ENCODE assay signal across 9 cellular contexts in genomic region chr5:157271740-157272271, GRCh38. TPM values are rescaled to one million over a fixed set of nuclear protein-coding genes. Genes with fewer than 3 reads are reported as not detected.
DNase-seq lines count a peak whose midpoint lies in the region; ATAC-seq and TF ChIP-seq lines count a peak whose summit lies in the region.
"Had no signal": no experiment of that assay in that cellular context is flagged by ENCODE, and none has a peak within 500 bp of the region (broad histone marks: within the 10 kb centered on the region; RNA-seq: fewer than 3 reads in every experiment).

No MANE protein-coding gene starts in this region.

- peak overlapping the region; percentile 84 for H3K27ac ChIP-seq in naive thymus-derived CD4-positive, alpha-beta T cell (ENCODE audit: low read depth, low read length)

- no peaks in the 10 kb centered on the region for H3K27me3 Mint-ChIP-seq in naive thymus-derived CD4-positive, alpha-beta T cell

- peak; percentile 100 for DNase-seq in NAMALWA (ENCODE audit: low spot score)
- DNase-seq in activated T-cell treated with anti-CD3 and anti-CD28 coated beads for 48 hours (ENCODE audit: low read depth), result peak; percentile 79
- peak; percentile 63 to 94 (median 91) for DNase-seq in naive thymus-derived CD4-positive, alpha-beta T cell
- DNase-seq in NCI-H446 treated with DMSO at 0.1 percent for 48 hours (lab: John Stamatoyannopoulos, UW), result no peak
- DNase-seq in SK-N-DZ (ENCODE audit: low spot score), result no peak
- DNase-seq in inferior parietal cortex (ENCODE audit: extremely low spot score), result no peak

- H3K9me3 Mint-ChIP-seq in naive thymus-derived CD4-positive, alpha-beta T cell, result peaks cover 0 to 3% (median 0%) of the 10 kb centered on the region in 11 donors

- POLR2A ChIA-PET in naive thymus-derived CD4-positive, alpha-beta T cell (lab: Charles Lee), result interaction anchor here (0.6 to 5.3 kb wide), 36 partner anchors 9 to 129 kb away, joined by 3 to 56 read pairs (median 7); partner anchors contain the start of genes ITK and MED7

- peaks cover 0 to 60% (median 26%) of the 10 kb centered on the region in 5 donors for H3K36me3 Mint-ChIP-seq in naive thymus-derived CD4-positive, alpha-beta T cell

- peak overlapping the region; percentile 37 for H3K4me3 ChIP-seq in naive thymus-derived CD4-positive, alpha-beta T cell (ENCODE audit: low read length)

- H3K4me3 Mint-ChIP-seq in naive thymus-derived CD4-positive, alpha-beta T cell, result peak overlapping the region; percentile 71 to 95 (median 84)

- peaks cover 76 to 78% of the 10 kb centered on the region in 2 donors for H3K4me1 ChIP-seq in naive thymus-derived CD4-positive, alpha-beta T cell (ENCODE audit: control insufficient read depth in 2 of 2, insufficient read depth in 2 of 2, low read length in 2 of 2)

- H3K9me3 ChIP-seq in naive thymus-derived CD4-positive, alpha-beta T cell (ENCODE audit: control insufficient read depth in 2 of 3, low read length in 3 of 3), result no peaks in the 10 kb centered on the region

- CTCF ChIA-PET in naive thymus-derived CD4-positive, alpha-beta T cell (lab: Charles Lee), result interaction anchor here (0.6 to 4.7 kb wide), 11 partner anchors 8 to 123 kb away, joined by 3 to 22 read pairs (median 3); partner anchors contain the start of gene ITK

- intact Hi-C loops in naive thymus-derived CD4-positive, alpha-beta T cell (cut with micrococcal nuclease), result loop anchor here (1.0 to 5.0 kb wide), 15 partner anchors 11 to 349 kb away; partner anchors contain the start of gene ITK (in 1 of the 2)

- peaks cover 73 to 95% (median 90%) of the 10 kb centered on the region in 7 donors for H3K4me1 Mint-ChIP-seq in naive thymus-derived CD4-positive, alpha-beta T cell

- no peaks in the 10 kb centered on the region for H3K36me3 ChIP-seq in naive thymus-derived CD4-positive, alpha-beta T cell (ENCODE audit: control insufficient read depth in 2 of 3, insufficient read depth in 3 of 3, low read length in 3 of 3)

- H3K27ac Mint-ChIP-seq in naive thymus-derived CD4-positive, alpha-beta T cell, result peak overlapping the region; percentile 95 to 100 (median 99)

- peak; percentile 35 for TF ChIP-seq POLR2A in GM10847 (IDR thresholded peaks at IDR 0.05; ENCODE audit: extremely low read depth, insufficient read length)

- H3K27me3 ChIP-seq in naive thymus-derived CD4-positive, alpha-beta T cell (ENCODE audit: control insufficient read depth in 2 of 2, insufficient read depth in 2 of 2, low read length in 2 of 2), result no peaks in the 10 kb centered on the region

- ATAC-seq in GM21619 (IDR thresholded peaks at IDR 0.05; ENCODE audit: unreplicated experiment), result peak; percentile 81
- peak; percentile 95 for ATAC-seq in naive thymus-derived CD4-positive, alpha-beta T cell
- ATAC-seq: HCT116 had no signal

RNA-seq across cellular contexts. Expression of gene CYFIP2, which starts 5.9 kb away (rescaled TPM):
- 100 to 1,000 TPM; 386 to 449 (median 401) TPM for total RNA-seq in naive thymus-derived CD4-positive, alpha-beta T cell
- polyA plus RNA-seq in naive thymus-derived CD4-positive, alpha-beta T cell, result 100 to 1,000 TPM; 522 to 755 TPM
- 37.2 and 43.5 TPM in 2 replicates for polyA plus RNA-seq in SK-N-DZ (2014; cell fraction: cytosol; rRNA removed)
- 28.7 and 55.2 TPM in 2 replicates for polyA plus RNA-seq in SK-N-DZ (2014; cell fraction: nucleus; rRNA removed)

Comparison
In these comparisons a context has a peak if more than half of its experiments do, and no peak if none do; other contexts are left out.
1. DNase-seq: peak in NAMALWA (single experiment), activated T-cell treated with anti-CD3 and anti-CD28 coated beads for 48 hours (single experiment) and naive thymus-derived CD4-positive, alpha-beta T cell (9 of 9); none in NCI-H446 treated with DMSO at 0.1 percent for 48 hours (single experiment), SK-N-DZ (single experiment) and inferior parietal cortex (single experiment).